In the genomic region with DNA sequence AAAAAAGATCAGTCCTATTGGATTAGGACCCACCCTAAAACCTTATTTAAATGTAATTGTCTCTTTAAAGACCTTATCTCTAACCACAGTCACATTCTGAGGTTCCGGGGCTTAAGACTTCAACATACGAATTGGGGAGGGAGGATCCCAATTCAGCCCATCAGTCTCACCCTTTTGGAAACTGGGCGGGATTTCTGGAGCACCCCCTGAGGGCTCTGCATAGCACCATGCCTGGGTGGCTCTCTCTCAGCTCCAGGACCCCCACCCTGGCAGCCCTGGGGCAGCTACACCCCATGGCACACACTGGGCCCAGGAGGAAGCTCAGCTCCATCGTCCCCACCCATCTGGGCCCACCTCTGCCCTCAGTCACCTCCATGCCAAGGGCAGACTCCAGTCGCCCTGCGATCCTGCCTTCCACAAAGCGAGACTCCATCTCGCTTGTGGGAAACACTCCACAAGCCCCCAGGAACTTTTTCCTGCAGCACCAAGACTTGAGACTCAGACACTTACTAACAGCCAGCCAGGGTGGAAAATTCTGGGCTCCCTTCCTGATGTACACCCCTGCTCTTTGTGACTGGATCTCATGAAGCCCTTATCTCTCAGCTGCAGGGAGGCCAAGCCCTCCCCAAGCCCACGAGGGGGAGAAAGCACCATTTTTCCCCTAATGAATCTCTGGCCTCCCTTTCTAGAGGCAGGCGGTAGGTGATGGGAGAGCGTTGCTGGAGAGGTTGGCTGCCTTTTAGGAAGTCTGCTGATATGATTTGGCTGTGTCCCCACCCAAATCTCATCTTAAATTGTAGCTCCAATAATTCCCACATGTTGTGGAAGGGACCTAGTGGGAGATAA, we compare ENCODE assay signal across 1 cellular context.
TF ChIP-seq lines count a peak whose summit lies in the region.

No MANE protein-coding gene starts in this region.

TF ChIP-seq in K562, 482 proteins besides CTCF, POLR2A, EP300 and RAD21 (continued from another document and continues in another):
- no peak for TF ChIP-seq GTF2F1 (IDR thresholded peaks at IDR 0.05; ENCODE audit: low read depth, low read length)
- TF ChIP-seq NCOA4 (IDR thresholded peaks at IDR 0.05; ENCODE audit: partially characterized antibody): no peak
- peak in 1 of 2 experiments; percentile 72; a peak in 1 of 4 replicates for TF ChIP-seq BCLAF1 (IDR thresholded peaks at IDR 0.05; ENCODE audit: borderline replicate concordance in 1 of 2, control insufficient read depth in 1 of 2, low read depth in 2 of 2, low read length in 1 of 2)
- TF ChIP-seq ZBTB33 (CRISPR knock-in tag; IDR thresholded peaks at IDR 0.05): peak; percentile 95
- TF ChIP-seq PURB (CRISPR knock-in tag; IDR thresholded peaks at IDR 0.05; ENCODE audit: low read depth): no peak
- peak; percentile 83 for TF ChIP-seq FOXM1 (IDR thresholded peaks at IDR 0.05; ENCODE audit: low read depth)
- 0 out of 2 replicates have a peak, but pooled peaks have one; percentile 25 for TF ChIP-seq FOXM1 (CRISPR knock-in tag; IDR thresholded peaks at IDR 0.05; ENCODE audit: low read depth)
- TF ChIP-seq HES1 (IDR thresholded peaks at IDR 0.05; ENCODE audit: low read depth): peak; percentile 59; the same call in 1 of the 2 replicates
- TF ChIP-seq, protein P1, sequence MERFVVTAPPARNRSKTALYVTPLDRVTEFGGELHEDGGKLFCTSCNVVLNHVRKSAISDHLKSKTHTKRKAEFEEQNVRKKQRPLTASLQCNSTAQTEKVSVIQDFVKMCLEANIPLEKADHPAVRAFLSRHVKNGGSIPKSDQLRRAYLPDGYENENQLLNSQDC (CRISPR knock-in tag; IDR thresholded peaks at IDR 0.05): no peak
- TF ChIP-seq LEF1 (IDR thresholded peaks at IDR 0.05): peak; percentile 69; the same call in 1 of the 2 replicates
- TF ChIP-seq FOXK1 (CRISPR knock-in tag; IDR thresholded peaks at IDR 0.05; ENCODE audit: borderline replicate concordance): 0 out of 2 replicates have a peak, but pooled peaks have one; percentile 31
- peak; percentile 55 for TF ChIP-seq NEUROD1 (IDR thresholded peaks at IDR 0.05; ENCODE audit: borderline replicate concordance, low read depth, low read length, partially characterized antibody)
- peak; percentile 41; the same call in 1 of the 2 replicates for TF ChIP-seq CXXC5 (CRISPR knock-in tag; IDR thresholded peaks at IDR 0.05)
- peak; percentile 42; the same call in 1 of the 2 replicates for TF ChIP-seq ETV1 (tag; conservative IDR thresholded peaks at IDR 0.05; ENCODE audit: low read depth)
- TF ChIP-seq ZNF436 (CRISPR knock-in tag; IDR thresholded peaks at IDR 0.05): no peak
- TF ChIP-seq GABPA (tag; conservative IDR thresholded peaks at IDR 0.05; ENCODE audit: low read depth): no peak
- peak; percentile 67 for TF ChIP-seq MYC (IDR thresholded peaks at IDR 0.05; ENCODE audit: low read depth, low read length)
- no peak for TF ChIP-seq MYC (CRISPR knock-in tag; IDR thresholded peaks at IDR 0.05; ENCODE audit: borderline replicate concordance, low read depth)
- peak; percentile 59 for TF ChIP-seq SMARCE1 (IDR thresholded peaks at IDR 0.05)
- peak; percentile 24; the same call in 1 of the 2 replicates for TF ChIP-seq HCFC1 (IDR thresholded peaks at IDR 0.05; ENCODE audit: low read depth, low read length)
- no peak for TF ChIP-seq HDAC6 (IDR thresholded peaks at IDR 0.05; ENCODE audit: low read depth, low read length)
- TF ChIP-seq, protein P2, sequence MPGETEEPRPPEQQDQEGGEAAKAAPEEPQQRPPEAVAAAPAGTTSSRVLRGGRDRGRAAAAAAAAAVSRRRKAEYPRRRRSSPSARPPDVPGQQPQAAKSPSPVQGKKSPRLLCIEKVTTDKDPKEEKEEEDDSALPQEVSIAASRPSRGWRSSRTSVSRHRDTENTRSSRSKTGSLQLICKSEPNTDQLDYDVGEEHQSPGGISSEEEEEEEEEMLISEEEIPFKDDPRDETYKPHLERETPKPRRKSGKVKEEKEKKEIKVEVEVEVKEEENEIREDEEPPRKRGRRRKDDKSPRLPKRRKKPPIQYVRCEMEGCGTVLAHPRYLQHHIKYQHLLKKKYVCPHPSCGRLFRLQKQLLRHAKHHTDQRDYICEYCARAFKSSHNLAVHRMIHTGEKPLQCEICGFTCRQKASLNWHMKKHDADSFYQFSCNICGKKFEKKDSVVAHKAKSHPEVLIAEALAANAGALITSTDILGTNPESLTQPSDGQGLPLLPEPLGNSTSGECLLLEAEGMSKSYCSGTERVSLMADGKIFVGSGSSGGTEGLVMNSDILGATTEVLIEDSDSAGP (CRISPR knock-in tag; IDR thresholded peaks at IDR 0.05): peak; percentile 79
- peak; percentile 90 for TF ChIP-seq TCF3 (CRISPR knock-in tag; IDR thresholded peaks at IDR 0.05)
- 0 out of 2 replicates have a peak, but pooled peaks have one; percentile 63 for TF ChIP-seq NCOA1 (IDR thresholded peaks at IDR 0.05; ENCODE audit: low read depth)
- 0 out of 2 replicates have a peak, but pooled peaks have one; percentile 26 for TF ChIP-seq XRCC5 (IDR thresholded peaks at IDR 0.05; ENCODE audit: low read depth, low read length)
- TF ChIP-seq, protein P3, sequence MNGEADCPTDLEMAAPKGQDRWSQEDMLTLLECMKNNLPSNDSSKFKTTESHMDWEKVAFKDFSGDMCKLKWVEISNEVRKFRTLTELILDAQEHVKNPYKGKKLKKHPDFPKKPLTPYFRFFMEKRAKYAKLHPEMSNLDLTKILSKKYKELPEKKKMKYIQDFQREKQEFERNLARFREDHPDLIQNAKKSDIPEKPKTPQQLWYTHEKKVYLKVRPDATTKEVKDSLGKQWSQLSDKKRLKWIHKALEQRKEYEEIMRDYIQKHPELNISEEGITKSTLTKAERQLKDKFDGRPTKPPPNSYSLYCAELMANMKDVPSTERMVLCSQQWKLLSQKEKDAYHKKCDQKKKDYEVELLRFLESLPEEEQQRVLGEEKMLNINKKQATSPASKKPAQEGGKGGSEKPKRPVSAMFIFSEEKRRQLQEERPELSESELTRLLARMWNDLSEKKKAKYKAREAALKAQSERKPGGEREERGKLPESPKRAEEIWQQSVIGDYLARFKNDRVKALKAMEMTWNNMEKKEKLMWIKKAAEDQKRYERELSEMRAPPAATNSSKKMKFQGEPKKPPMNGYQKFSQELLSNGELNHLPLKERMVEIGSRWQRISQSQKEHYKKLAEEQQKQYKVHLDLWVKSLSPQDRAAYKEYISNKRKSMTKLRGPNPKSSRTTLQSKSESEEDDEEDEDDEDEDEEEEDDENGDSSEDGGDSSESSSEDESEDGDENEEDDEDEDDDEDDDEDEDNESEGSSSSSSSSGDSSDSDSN (IDR thresholded peaks at IDR 0.05; ENCODE audit: borderline replicate concordance in 1 of 2, low read depth in 2 of 2, low read length in 2 of 2): peak; percentile 39 to 66; a peak in 1 of 4 replicates
- TF ChIP-seq BCOR (IDR thresholded peaks at IDR 0.05): peak; percentile 28; the same call in 1 of the 2 replicates
- peak; percentile 90 for TF ChIP-seq ZBTB7A (IDR thresholded peaks at IDR 0.05; ENCODE audit: borderline replicate concordance, control insufficient read depth, low read depth, low read length)
- peak; percentile 76; the same call in 1 of the 2 replicates for TF ChIP-seq CTBP1 (IDR thresholded peaks at IDR 0.05; ENCODE audit: borderline replicate concordance)
- TF ChIP-seq, protein P4, sequence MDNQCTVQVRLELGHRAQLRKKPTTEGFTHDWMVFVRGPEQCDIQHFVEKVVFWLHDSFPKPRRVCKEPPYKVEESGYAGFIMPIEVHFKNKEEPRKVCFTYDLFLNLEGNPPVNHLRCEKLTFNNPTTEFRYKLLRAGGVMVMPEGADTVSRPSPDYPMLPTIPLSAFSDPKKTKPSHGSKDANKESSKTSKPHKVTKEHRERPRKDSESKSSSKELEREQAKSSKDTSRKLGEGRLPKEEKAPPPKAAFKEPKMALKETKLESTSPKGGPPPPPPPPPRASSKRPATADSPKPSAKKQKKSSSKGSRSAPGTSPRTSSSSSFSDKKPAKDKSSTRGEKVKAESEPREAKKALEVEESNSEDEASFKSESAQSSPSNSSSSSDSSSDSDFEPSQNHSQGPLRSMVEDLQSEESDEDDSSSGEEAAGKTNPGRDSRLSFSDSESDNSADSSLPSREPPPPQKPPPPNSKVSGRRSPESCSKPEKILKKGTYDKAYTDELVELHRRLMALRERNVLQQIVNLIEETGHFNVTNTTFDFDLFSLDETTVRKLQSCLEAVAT (IDR thresholded peaks at IDR 0.05): peak in 1 of 2 experiments; percentile 85; a peak in 2 of 4 replicates
- peak in 1 of 2 experiments; percentile 39; a peak in 1 of 4 replicates for TF ChIP-seq MNT (conservative IDR thresholded peaks at IDR 0.05)
- peak; percentile 48; the same call in 1 of the 2 replicates for TF ChIP-seq JUN (IDR thresholded peaks at IDR 0.05; ENCODE audit: borderline replicate concordance, low read depth, low read length)
- TF ChIP-seq JUN (CRISPR knock-in tag; IDR thresholded peaks at IDR 0.05; ENCODE audit: borderline replicate concordance): peak; percentile 54; the same call in 1 of the 2 replicates
- TF ChIP-seq, protein P5, sequence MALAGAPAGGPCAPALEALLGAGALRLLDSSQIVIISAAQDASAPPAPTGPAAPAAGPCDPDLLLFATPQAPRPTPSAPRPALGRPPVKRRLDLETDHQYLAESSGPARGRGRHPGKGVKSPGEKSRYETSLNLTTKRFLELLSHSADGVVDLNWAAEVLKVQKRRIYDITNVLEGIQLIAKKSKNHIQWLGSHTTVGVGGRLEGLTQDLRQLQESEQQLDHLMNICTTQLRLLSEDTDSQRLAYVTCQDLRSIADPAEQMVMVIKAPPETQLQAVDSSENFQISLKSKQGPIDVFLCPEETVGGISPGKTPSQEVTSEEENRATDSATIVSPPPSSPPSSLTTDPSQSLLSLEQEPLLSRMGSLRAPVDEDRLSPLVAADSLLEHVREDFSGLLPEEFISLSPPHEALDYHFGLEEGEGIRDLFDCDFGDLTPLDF (CRISPR knock-in tag; IDR thresholded peaks at IDR 0.05): peak; percentile 60
- no peak for TF ChIP-seq ATF6 (CRISPR knock-in tag; IDR thresholded peaks at IDR 0.05)
- TF ChIP-seq KDM1A (IDR thresholded peaks at IDR 0.05): peak; percentile 69 to 78
- TF ChIP-seq RB1 (IDR thresholded peaks at IDR 0.05; ENCODE audit: low read depth): peak; percentile 6; the same call in 1 of the 2 replicates
